In the genomic region with DNA sequence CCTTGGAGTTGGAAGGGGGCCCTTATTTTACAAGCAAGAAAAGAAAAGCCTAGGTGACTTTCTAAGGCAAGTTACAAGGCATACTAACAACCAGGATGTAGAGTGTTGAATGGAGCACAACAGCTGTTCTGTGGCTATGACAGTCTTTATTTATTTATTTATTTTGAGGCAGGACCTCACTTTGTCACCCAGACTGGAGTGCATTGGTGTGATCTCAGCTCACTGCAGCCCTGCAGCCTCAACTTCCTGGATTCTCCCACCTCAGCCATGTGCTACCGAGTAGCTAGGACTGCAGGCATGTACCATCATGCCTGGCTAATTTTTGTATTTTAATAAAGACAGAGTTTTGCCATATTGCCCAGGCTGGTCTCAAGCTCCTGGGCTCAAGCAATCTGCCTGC, we compare ENCODE assay signal across 24 cellular contexts.
A peak's percentile ranks its signal among the peaks of the same experiment; 100 is the strongest.
DNase-seq lines count a peak whose midpoint lies in the region; ATAC-seq, FAIRE-seq and TF ChIP-seq lines count a peak whose summit lies in the region.
"Had no signal": no experiment of that assay in that cellular context is flagged by ENCODE, and none has a peak within 500 bp of the region (broad histone marks: within the 10 kb centered on the region; RNA-seq: fewer than 3 reads in every experiment).

No MANE protein-coding gene starts in this region.

- FAIRE-seq in bronchial epithelial cell (lab: Jason Lieb, UNC): no peak
- FAIRE-seq: GM19239, H1 had no signal

- peak; percentile 42 for DNase-seq in DMS 273 (lab: John Stamatoyannopoulos, UW; ENCODE audit: unreplicated experiment)
- no peak for DNase-seq in DMS 273 treated with DMSO at 0.1 percent for 48 hours (lab: John Stamatoyannopoulos, UW)
- DNase-seq in GM12865 (ENCODE audit: low read depth): peak; percentile 23
- peak; percentile 61 for DNase-seq in bronchial epithelial cell (ENCODE audit: low read depth)
- no peak for DNase-seq in neural progenitor cell (ENCODE audit: low spot score)
- DNase-seq in T-cell: no peak
- DNase-seq in SW480 (ENCODE audit: low spot score): no peak
- DNase-seq: ACHN, GDM1, IMR-90, NCI-H1105, NCI-H146, NCI-H2029, NCI-H446, NCI-H526, Right ventricle myocardium superior, SW 1271 had no signal

- H3K27me3 Mint-ChIP-seq in neural progenitor cell (ENCODE audit: insufficient read depth, low read depth): no peaks in the 10 kb centered on the region
- H3K27me3 Mint-ChIP-seq in T-cell: no peaks in the 10 kb centered on the region

- H3K9me3 Mint-ChIP-seq in neural progenitor cell: no peaks in the 10 kb centered on the region
- H3K9me3 Mint-ChIP-seq in T-cell: peaks cover 10 to 14% (median 11%) of the 10 kb centered on the region in 3 donors

- no peaks in the 10 kb centered on the region for H3K4me1 Mint-ChIP-seq in neural progenitor cell
- no peaks in the 10 kb centered on the region for H3K4me1 Mint-ChIP-seq in T-cell

- H3K4me3 ChIP-seq in GM12865 (ENCODE audit: low read depth, low read length) (no peak overlapping the region), bronchial epithelial cell (ENCODE audit: low read depth, low read length) (no peak overlapping the region), neural progenitor cell (no peak overlapping the region)
- H3K4me3 ChIP-seq: BLaER1 treated with 17β-estradiol and CSF1 and Interleukin-3, amounts not matched to agents 10 nM and 100 nM; SK-N-MC had no signal

- peaks cover 24% of the 10 kb centered on the region for H3K4me1 ChIP-seq in neural progenitor cell

- ATAC-seq in T-cell (replicated peaks in 1 of 4) (no peak), HG02970 (IDR thresholded peaks at IDR 0.05; ENCODE audit: low FRiP score, unreplicated experiment) (no peak)

- no peak overlapping the region for H2AFZ ChIP-seq in neural progenitor cell (replicated peaks)

- H3K36me3 ChIP-seq in bronchial epithelial cell (ENCODE audit: control insufficient read depth, insufficient read depth, low read length): no peaks in the 10 kb centered on the region
- H3K36me3 ChIP-seq in neural progenitor cell: peaks cover 2% of the 10 kb centered on the region

- H3K27me3 ChIP-seq in bronchial epithelial cell (ENCODE audit: control insufficient read depth, insufficient read depth, low read length) (no peaks in the 10 kb centered on the region), neural progenitor cell (no peaks in the 10 kb centered on the region)
- H3K27me3 ChIP-seq: BLaER1 treated with 17β-estradiol and CSF1 and Interleukin-3, amounts not matched to agents 10 nM and 100 nM had no signal

- H3K9me3 ChIP-seq in neural progenitor cell (ENCODE audit: low read depth): no peaks in the 10 kb centered on the region

- H3K4me3 Mint-ChIP-seq in neural progenitor cell (no peak overlapping the region), T-cell (no peak overlapping the region)

- no peak overlapping the region for H3K9ac ChIP-seq in neural progenitor cell
- H3K9ac ChIP-seq: BLaER1 treated with 17β-estradiol and CSF1 and Interleukin-3, amounts not matched to agents 10 nM and 100 nM; KMS-11 had no signal

- peaks cover 32% of the 10 kb centered on the region for H4K20me1 ChIP-seq in neural progenitor cell (ENCODE audit: low read depth)
- H4K20me1 ChIP-seq: BLaER1 treated with 17β-estradiol and CSF1 and Interleukin-3, amounts not matched to agents 10 nM and 100 nM had no signal

- peak overlapping the region; percentile 16 for H3K27ac ChIP-seq in neural progenitor cell
- H3K27ac ChIP-seq: 22Rv1; BLaER1 treated with 17β-estradiol and CSF1 and Interleukin-3, amounts not matched to agents 10 nM and 100 nM; KMS-11; SK-N-MC had no signal

- H3K36me3 Mint-ChIP-seq in neural progenitor cell (peaks cover 2% of the 10 kb centered on the region), T-cell (no peaks in the 10 kb centered on the region)

- no peak overlapping the region for H3K4me2 ChIP-seq in neural progenitor cell
- H3K4me2 ChIP-seq: KMS-11 had no signal

- TF ChIP-seq CTCF in GM12865 (IDR thresholded peaks at IDR 0.05; ENCODE audit: insufficient read depth, low read depth, low read length, missing control alignments) (no peak), bronchial epithelial cell (IDR thresholded peaks at IDR 0.05; ENCODE audit: insufficient read depth, low read length, severe bottlenecking) (no peak), neural progenitor cell (IDR thresholded peaks at IDR 0.05) (no peak)

- POLR2A ChIA-PET in T-cell (lab: Charles Lee): no interaction called here

- no peaks in the 10 kb centered on the region for H3F3A ChIP-seq in neural progenitor cell (ENCODE audit: low read depth)

- H3K27ac Mint-ChIP-seq in neural progenitor cell (no peak overlapping the region), T-cell (no peak overlapping the region)

- CTCF ChIA-PET in T-cell (lab: Charles Lee): no interaction called here

- H3K79me2 ChIP-seq in neural progenitor cell (ENCODE audit: low read depth): peaks cover 83% of the 10 kb centered on the region

Comparison
In these comparisons a context has a peak if more than half of its experiments do, and no peak if none do; other contexts are left out.
1. DNase-seq: peak in DMS 273 (single experiment), GM12865 (single experiment) and bronchial epithelial cell (single experiment); none in DMS 273 treated with DMSO at 0.1 percent for 48 hours (single experiment), neural progenitor cell (single experiment), T-cell (0 of 34) and SW480 (single experiment).